ENCODE assay signal across 8 cellular contexts in the genomic region with DNA sequence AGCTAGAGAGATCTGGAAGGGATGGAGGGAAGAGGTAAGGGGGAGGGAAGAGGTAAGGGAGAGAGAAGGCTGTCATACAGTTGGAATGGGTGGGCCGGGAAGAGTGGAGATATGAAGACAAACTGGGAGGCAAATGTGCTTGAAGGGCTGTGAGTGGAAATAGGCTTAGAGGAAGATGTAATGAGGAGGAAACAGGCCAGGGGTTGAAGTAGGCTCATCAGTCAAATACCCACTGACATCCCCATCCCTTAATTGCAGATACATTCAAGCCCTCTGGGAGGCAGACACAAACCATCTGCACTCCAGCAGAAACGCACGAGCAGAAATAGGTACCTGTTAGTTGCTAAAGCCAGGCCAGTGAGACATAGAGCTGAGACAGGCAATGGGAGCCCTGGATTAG.
A peak's percentile ranks its signal among the peaks of the same experiment; 100 is the strongest.
DNase-seq lines count a peak whose midpoint lies in the region; TF ChIP-seq lines count a peak whose summit lies in the region.
"Had no signal": no experiment of that assay in that cellular context is flagged by ENCODE, and none has a peak within 500 bp of the region (broad histone marks: within the 10 kb centered on the region; RNA-seq: fewer than 3 reads in every experiment).

No MANE protein-coding gene starts in this region.

- H3K4me3 Mint-ChIP-seq in nephron, result peak overlapping the region in 2 of 3 experiments; percentile 61 to 83

- no peaks in the 10 kb centered on the region for H3K36me3 Mint-ChIP-seq in nephron (ENCODE audit: low read depth)

- H3K4me1 Mint-ChIP-seq in nephron, result peaks cover 40% of the 10 kb centered on the region

- no peaks in the 10 kb centered on the region for H3K9me3 Mint-ChIP-seq in nephron

- no peaks in the 10 kb centered on the region for H3K27me3 Mint-ChIP-seq in nephron (ENCODE audit: low read depth)

- H3K27ac Mint-ChIP-seq in nephron, result no peak overlapping the region

- peak; percentile 47 for TF ChIP-seq CTCF in GM10266 (IDR thresholded peaks at IDR 0.05; ENCODE audit: control insufficient read depth, insufficient read depth, low read depth, missing control alignments)
- TF ChIP-seq CTCF in nephron (IDR thresholded peaks at IDR 0.05; ENCODE audit: unreplicated experiment in 3 of 3), result no peak

- DNase-seq in GM10266 (ENCODE audit: extremely low spot score) (peak; percentile 53), NAMALWA (ENCODE audit: low spot score) (peak; percentile 10), astrocyte of the hippocampus (ENCODE audit: low read depth, low spot score) (peak; percentile 13), NCI-H2107 (lab: John Stamatoyannopoulos, UW) (no peak), dedifferentiated amniotic fluid mesenchymal stem cell (ENCODE audit: extremely low spot score) (no peak), SKM-1 treated with dmso at 0.1 percent for 144 hours (lab: John Stamatoyannopoulos, UW; ENCODE audit: unreplicated experiment) (no peak)
- DNase-seq: hippocampal formation had no signal

Comparison
In these comparisons a context has a peak if more than half of its experiments do, and no peak if none do; other contexts are left out.
1. DNase-seq: peak in GM10266 (single experiment), NAMALWA (single experiment) and astrocyte of the hippocampus (single experiment); none in NCI-H2107 (single experiment), dedifferentiated amniotic fluid mesenchymal stem cell (single experiment) and SKM-1 treated with dmso at 0.1 percent for 144 hours (single experiment).